Comparison of ENCODE assay signal across 16 cellular contexts in genomic region chr15:70090436-70091291, GRCh38. TPM values are rescaled to one million over a fixed set of nuclear protein-coding genes. Genes with fewer than 3 reads are reported as not detected.
DNase-seq lines count a peak whose midpoint lies in the region; ATAC-seq, FAIRE-seq and TF ChIP-seq lines count a peak whose summit lies in the region.
"Had no signal": no experiment of that assay in that cellular context is flagged by ENCODE, and none has a peak within 500 bp of the region (broad histone marks: within the 10 kb centered on the region; RNA-seq: fewer than 3 reads in every experiment).

No MANE protein-coding gene starts in this region.

- peaks cover 48% of the 10 kb centered on the region for H3K4me1 ChIP-seq in CD4-positive, CD25-positive, alpha-beta regulatory T cell (ENCODE audit: control insufficient read depth, insufficient read depth, low read length, poor library complexity, severe bottlenecking)
- peaks cover 75% of the 10 kb centered on the region for H3K4me1 ChIP-seq in Loucy (ENCODE audit: insufficient read depth, low read length, poor library complexity, severe bottlenecking)

- H4K20me1 ChIP-seq in Loucy (ENCODE audit: insufficient read depth, low read length, poor library complexity, severe bottlenecking), result peaks cover 97% of the 10 kb centered on the region

- no peak overlapping the region for H3K4me3 ChIP-seq in CD4-positive, CD25-positive, alpha-beta regulatory T cell (ENCODE audit: low read depth, low read length)
- H3K4me3 ChIP-seq in Loucy (ENCODE audit: low read length, poor library complexity, severe bottlenecking), result peak overlapping the region; percentile 87
- H3K4me3 ChIP-seq: HAP-1, lower lobe of right lung had no signal

- H3K4me3 Mint-ChIP-seq in CD4-positive, CD25-positive, alpha-beta regulatory T cell, result peak overlapping the region in 2 of 4 donors; percentile 54 to 84
- H3K4me3 Mint-ChIP-seq in chondrocyte (ENCODE audit: unreplicated experiment) (no peak overlapping the region), nephron (peak overlapping the region in 2 of 3 experiments; percentile 14 to 35)

- TF ChIP-seq CTCF in Loucy (conservative IDR thresholded peaks at IDR 0.05; ENCODE audit: low read length), result no peak
- no peak for TF ChIP-seq CTCF in chondrocyte (IDR thresholded peaks at IDR 0.05)
- no peak for TF ChIP-seq CTCF in nephron (IDR thresholded peaks at IDR 0.05; ENCODE audit: unreplicated experiment in 3 of 3)

- no peak overlapping the region for H3K9ac ChIP-seq in Loucy (ENCODE audit: low read depth, low read length, poor library complexity, severe bottlenecking)

- H3K9me3 ChIP-seq in CD4-positive, CD25-positive, alpha-beta regulatory T cell (ENCODE audit: control insufficient read depth in 2 of 2, low read length in 2 of 2), result no peaks in the 10 kb centered on the region
- H3K9me3 ChIP-seq in Loucy (ENCODE audit: insufficient read depth, low read depth, low read length), result no peaks in the 10 kb centered on the region
- H3K9me3 ChIP-seq: HAP-1, lower lobe of right lung had no signal

- H3K36me3 ChIP-seq in CD4-positive, CD25-positive, alpha-beta regulatory T cell (ENCODE audit: control insufficient read depth, insufficient read depth, low read length), result peaks cover 50% of the 10 kb centered on the region
- peaks cover 57% of the 10 kb centered on the region; the same call in 1 of the 2 replicates for H3K36me3 ChIP-seq in Loucy (ENCODE audit: insufficient read depth, low read length)

- ATAC-seq in CD4-positive, CD25-positive, alpha-beta regulatory T cell (ENCODE audit: low read depth in 2 of 2), result no peak
- ATAC-seq: foreskin keratinocyte, lower lobe of right lung had no signal

- no peaks in the 10 kb centered on the region for H3K9me2 ChIP-seq in Loucy (replicated peaks; ENCODE audit: low read depth, low read length)

- H3K9me3 Mint-ChIP-seq in CD4-positive, CD25-positive, alpha-beta regulatory T cell, result no peaks in the 10 kb centered on the region
- H3K9me3 Mint-ChIP-seq in chondrocyte (ENCODE audit: low read depth) (no peaks in the 10 kb centered on the region), nephron (no peaks in the 10 kb centered on the region)

- FAIRE-seq in GM19239 (lab: Jason Lieb, UNC), result no peak
- FAIRE-seq: endometrium had no signal

- H3K27me3 ChIP-seq in CD4-positive, CD25-positive, alpha-beta regulatory T cell (ENCODE audit: control insufficient read depth, insufficient read depth, low read length), result no peaks in the 10 kb centered on the region
- no peaks in the 10 kb centered on the region for H3K27me3 ChIP-seq in Loucy (ENCODE audit: insufficient read depth, low read length, poor library complexity, severe bottlenecking)
- H3K27me3 ChIP-seq: foreskin keratinocyte had no signal

- peaks cover 99% of the 10 kb centered on the region for H3K79me2 ChIP-seq in Loucy (ENCODE audit: insufficient read depth, low read length)

- H3K4me1 Mint-ChIP-seq in CD4-positive, CD25-positive, alpha-beta regulatory T cell, result peaks cover 29 to 96% (median 78%) of the 10 kb centered on the region in 4 donors
- H3K4me1 Mint-ChIP-seq in chondrocyte (ENCODE audit: low read depth), result peaks cover 38% of the 10 kb centered on the region
- peaks cover 81% of the 10 kb centered on the region for H3K4me1 Mint-ChIP-seq in nephron

- no peaks in the 10 kb centered on the region for H3K27me3 Mint-ChIP-seq in CD4-positive, CD25-positive, alpha-beta regulatory T cell
- H3K27me3 Mint-ChIP-seq in chondrocyte (ENCODE audit: low read depth) (no peaks in the 10 kb centered on the region), nephron (ENCODE audit: low read depth) (peaks cover 17% of the 10 kb centered on the region)

- no peaks in the 10 kb centered on the region for H3F3A ChIP-seq in Loucy (ENCODE audit: low read depth)

- H3K27ac Mint-ChIP-seq in CD4-positive, CD25-positive, alpha-beta regulatory T cell, result peak overlapping the region in 2 of 3 donors; percentile 16 to 72
- H3K27ac Mint-ChIP-seq in chondrocyte (ENCODE audit: unreplicated experiment) (no peak overlapping the region), nephron (no peak overlapping the region)

- H3K4me2 ChIP-seq in Loucy (ENCODE audit: low read depth, low read length, poor library complexity, severe bottlenecking), result peak overlapping the region; percentile 96

- DNase-seq in CD4-positive, CD25-positive, alpha-beta regulatory T cell, result no peak
- DNase-seq in chondrocyte (ENCODE audit: low spot score) (peak; percentile 1), substantia nigra (lab: John Stamatoyannopoulos, UW) (no peak), NAMALWA (ENCODE audit: low spot score) (no peak), glomerular visceral epithelial cell (ENCODE audit: extremely low spot score) (no peak), GM19239 (ENCODE audit: insufficient read length, low spot score) (no peak)
- DNase-seq: activated CD8-positive, alpha-beta memory T cell treated with anti-CD3 and anti-CD28 coated beads, Interleukin-2, amount 50 U/mL, for 48 hours; DMS79; foreskin keratinocyte; KBM-7; lower lobe of right lung; NCI-H1436 had no signal

- no peak overlapping the region for H2AFZ ChIP-seq in Loucy (ENCODE audit: low read length)

- H3K36me3 Mint-ChIP-seq in CD4-positive, CD25-positive, alpha-beta regulatory T cell, result peaks cover 47% of the 10 kb centered on the region
- H3K36me3 Mint-ChIP-seq in chondrocyte (ENCODE audit: low read depth) (peaks cover 42% of the 10 kb centered on the region), nephron (ENCODE audit: low read depth) (peaks cover 81% of the 10 kb centered on the region)

- H3K27ac ChIP-seq in CD4-positive, CD25-positive, alpha-beta regulatory T cell (ENCODE audit: insufficient read depth, low read length, poor library complexity, severe bottlenecking), result no peak overlapping the region
- H3K27ac ChIP-seq in substantia nigra (ENCODE audit: low read depth, low read length, poor library complexity, severe bottlenecking), result no peak overlapping the region
- H3K27ac ChIP-seq: foreskin keratinocyte, lower lobe of right lung had no signal

RNA-seq across cellular contexts. Expression of gene TLE3, which starts 7.1 kb away (rescaled TPM):
- total RNA-seq in CD4-positive, CD25-positive, alpha-beta regulatory T cell, result 115 TPM
- 10 to 100 TPM in 3 of 4 donors, 1 to 10 TPM in 1; 8.4 to 13.9 (median 11.7) TPM for polyA plus RNA-seq in CD4-positive, CD25-positive, alpha-beta regulatory T cell
- total RNA-seq in chondrocyte, result 36.9 to 53.4 TPM (median 51.3 TPM) in 3 replicates

Comparison
In these comparisons a context has a peak if more than half of its experiments do, and no peak if none do; other contexts are left out.
1. H3K27ac Mint-ChIP-seq: peak in CD4-positive, CD25-positive, alpha-beta regulatory T cell (2 of 3); none in chondrocyte (single experiment) and nephron (0 of 3).